In the genomic region with DNA sequence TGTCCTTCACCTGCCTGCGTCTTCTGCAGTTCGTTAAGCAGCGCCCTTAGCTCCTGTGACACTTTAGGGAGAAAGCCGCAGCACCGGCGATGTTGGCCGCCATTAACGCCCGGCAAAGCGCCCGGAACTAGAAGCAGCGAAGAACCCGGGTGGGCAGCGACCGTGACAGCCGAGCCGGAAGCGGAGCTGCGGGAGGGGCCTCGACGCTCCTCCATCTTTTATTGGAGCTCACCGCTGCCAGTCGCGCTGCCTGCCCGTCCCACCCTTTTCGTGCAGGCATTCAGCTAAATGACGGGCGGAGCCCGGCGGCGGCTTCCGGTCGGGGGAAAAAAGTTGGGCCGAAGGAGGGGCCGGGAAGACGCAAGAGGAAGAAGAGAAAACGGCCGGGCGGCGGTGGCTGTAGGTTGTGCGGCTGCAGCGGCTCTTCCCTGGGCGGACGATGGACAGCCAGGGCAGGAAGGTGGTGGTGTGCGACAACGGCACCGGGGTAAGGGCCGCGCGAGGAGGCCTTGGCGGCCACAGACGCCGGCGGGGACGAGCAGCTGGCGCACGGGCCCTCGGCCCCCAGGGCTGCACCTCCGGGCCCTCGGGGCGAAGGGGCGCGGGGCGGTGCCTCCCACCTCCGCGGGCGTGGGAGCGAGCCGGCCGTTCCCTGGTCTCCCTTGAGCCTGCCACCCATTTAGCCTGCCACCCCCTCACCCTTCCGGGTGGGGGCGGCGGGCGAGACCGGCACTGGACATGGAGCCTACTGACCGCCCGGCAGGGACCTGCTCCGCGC, we compare ENCODE assay signal across 8 cellular contexts. TPM values are rescaled to one million over a fixed set of nuclear protein-coding genes. Genes with fewer than 3 reads are reported as not detected.
A peak's percentile ranks its signal among the peaks of the same experiment; 100 is the strongest.
DNase-seq lines count a peak whose midpoint lies in the region; ATAC-seq lines count a peak whose summit lies in the region.

A gene (plus strand): TSS at position 361 of the 778 bp plus-strand sequence. CDS start 79 bp downstream, at position 440.

- peaks cover 42 to 54% (median 48%) of the 10 kb centered on the region in 10 experiments for H3K4me1 ChIP-seq in BLaER1 treated with 17β-estradiol and CSF1 and Interleukin-3, amounts not matched to agents 10 nM and 100 nM

- H3K9me3 ChIP-seq in BLaER1 treated with 17β-estradiol and CSF1 and Interleukin-3, amounts not matched to agents 10 nM and 100 nM (replicated peaks in 1 of 11) = no peaks in the 10 kb centered on the region

- peak; percentile 81 for ATAC-seq in GM19351 (IDR thresholded peaks at IDR 0.05; ENCODE audit: unreplicated experiment)
- ATAC-seq in HG03521 (IDR thresholded peaks at IDR 0.05; ENCODE audit: unreplicated experiment) = peak; percentile 92
- ATAC-seq in left lobe of liver = peak; percentile 97

- H3K36me3 ChIP-seq in BLaER1 treated with 17β-estradiol and CSF1 and Interleukin-3, amounts not matched to agents 10 nM and 100 nM = peaks cover 15 to 33% (median 20%) of the 10 kb centered on the region in 11 experiments

- DNase-seq in NCI-H748 (lab: John Stamatoyannopoulos, UW; ENCODE audit: unreplicated experiment) = peak; percentile 92
- peak; percentile 91 for DNase-seq in activated CD4-positive, alpha-beta T cell treated with anti-CD3 and anti-CD28 coated beads, Interleukin-2, amount 50 U/mL, for 1 hour
- DNase-seq in dedifferentiated amniotic fluid mesenchymal stem cell (ENCODE audit: extremely low spot score) = peak; percentile 97
- DNase-seq in left lobe of liver (ENCODE audit: low spot score) = peak; percentile 97
- DNase-seq in stimulated activated CD4-positive, alpha-beta T cell treated with anti-CD3 and anti-CD28 coated beads, Interleukin-2, amount 100 ng/mL, for 4 hours (ENCODE audit: low read depth) = peak; percentile 91

- no peaks in the 10 kb centered on the region for H3K27me3 ChIP-seq in BLaER1 treated with 17β-estradiol and CSF1 and Interleukin-3, amounts not matched to agents 10 nM and 100 nM

- H4K20me1 ChIP-seq in BLaER1 treated with 17β-estradiol and CSF1 and Interleukin-3, amounts not matched to agents 10 nM and 100 nM = peaks cover 40 to 44% (median 43%) of the 10 kb centered on the region in 11 experiments

- H3K4me2 ChIP-seq in BLaER1 treated with 17β-estradiol and CSF1 and Interleukin-3, amounts not matched to agents 10 nM and 100 nM = peak within 1 kb of the TSS; percentile 87 to 97 (median 92)

- peak within 1 kb of the TSS; percentile 98 to 100 (median 100) for H3K9ac ChIP-seq in BLaER1 treated with 17β-estradiol and CSF1 and Interleukin-3, amounts not matched to agents 10 nM and 100 nM

- peak within 1 kb of the TSS; percentile 89 to 100 (median 98) for H3K4me3 ChIP-seq in BLaER1 treated with 17β-estradiol and CSF1 and Interleukin-3, amounts not matched to agents 10 nM and 100 nM

- peak within 1 kb of the TSS; percentile 98 to 100 (median 100) for H3K27ac ChIP-seq in BLaER1 treated with 17β-estradiol and CSF1 and Interleukin-3, amounts not matched to agents 10 nM and 100 nM

RNA-seq across cellular contexts. Expression of the gene that starts here (rescaled TPM):
- 63.8 TPM for total RNA-seq in left lobe of liver

Comparison
In these comparisons a context has a peak if more than half of its experiments do, and no peak if none do; other contexts are left out.
1. Peak in every context shown above with its lines: DNase-seq, ATAC-seq, H3K4me3 ChIP-seq and H3K27ac ChIP-seq.